Comparison of ENCODE assay signal across 9 cellular contexts in genomic region chr13:31896427-31896826, GRCh38.
A peak's percentile ranks its signal among the peaks of the same experiment; 100 is the strongest.
DNase-seq lines count a peak whose midpoint lies in the region; ATAC-seq and TF ChIP-seq lines count a peak whose summit lies in the region.
"Had no signal": no experiment of that assay in that cellular context is flagged by ENCODE, and none has a peak within 500 bp of the region (broad histone marks: within the 10 kb centered on the region; RNA-seq: fewer than 3 reads in every experiment).

No MANE protein-coding gene starts in this region.

- no peak overlapping the region for H3K4me3 ChIP-seq in stomach
- H3K4me3 ChIP-seq: cardiac muscle cell had no signal

- peaks cover 10% of the 10 kb centered on the region for H3K36me3 Mint-ChIP-seq in glutamatergic neuron (ENCODE audit: unreplicated experiment)

- ATAC-seq in GM19397 (IDR thresholded peaks at IDR 0.05; ENCODE audit: unreplicated experiment): no peak

- no peak overlapping the region for H3K27ac Mint-ChIP-seq in glutamatergic neuron (ENCODE audit: unreplicated experiment)

- WGBS in stomach, 5 donors: 13 to 43% (median 25%) methylated on average over 2 of the region's 2 CpGs

- no peak for TF ChIP-seq EP300 in stomach (IDR thresholded peaks at IDR 0.05)

- no peak for TF ChIP-seq CTCF in GM20000 (IDR thresholded peaks at IDR 0.05; ENCODE audit: extremely low read depth, missing control alignments)
- no peak for TF ChIP-seq CTCF in glutamatergic neuron (IDR thresholded peaks at IDR 0.05; ENCODE audit: partially characterized antibody, unreplicated experiment)
- no peak for TF ChIP-seq CTCF in stomach (IDR thresholded peaks at IDR 0.05)

- H3K27ac ChIP-seq in stomach: peak overlapping the region in 1 of 5 donors; percentile 25
- H3K27ac ChIP-seq: cardiac muscle cell had no signal

- H3K4me1 Mint-ChIP-seq in glutamatergic neuron (ENCODE audit: low read depth, unreplicated experiment): peaks cover 21% of the 10 kb centered on the region

- H3K9me3 ChIP-seq in stomach: no peaks in the 10 kb centered on the region

- no peaks in the 10 kb centered on the region for H3K36me3 ChIP-seq in stomach
- H3K36me3 ChIP-seq: cardiac muscle cell had no signal

- peaks cover 2% of the 10 kb centered on the region for H3K27me3 Mint-ChIP-seq in glutamatergic neuron (ENCODE audit: unreplicated experiment)

- H3K27me3 ChIP-seq in stomach: no peaks in the 10 kb centered on the region
- H3K27me3 ChIP-seq: cardiac muscle cell had no signal

- H3K4me1 ChIP-seq in stomach: peaks cover 0 to 33% (median 14%) of the 10 kb centered on the region in 4 donors

- intact Hi-C loops in stomach (cut with DNase I; ENCODE audit: low total_unique reads): no loop called here

- peak overlapping the region; percentile 28 for H3K4me3 Mint-ChIP-seq in glutamatergic neuron (ENCODE audit: unreplicated experiment)

- peaks cover 7% of the 10 kb centered on the region for H3K9me3 Mint-ChIP-seq in glutamatergic neuron (ENCODE audit: unreplicated experiment)

- no peak for TF ChIP-seq POLR2A in stomach (IDR thresholded peaks at IDR 0.05)

- DNase-seq in AG20443 (ENCODE audit: low spot score): peak; percentile 84
- DNase-seq in GM20000 (ENCODE audit: low spot score): peak; percentile 45
- peak; percentile 58 for DNase-seq in MV-4-11 (lab: John Stamatoyannopoulos, UW)
- peak; percentile 24 for DNase-seq in glutamatergic neuron
- DNase-seq in activated CD8-positive, alpha-beta memory T cell treated with anti-CD3 and anti-CD28 coated beads for 24 hours: no peak
- DNase-seq in activated gamma-delta T cell treated with Interleukin-2 at 50 U/mL for 16 hours: no peak
- DNase-seq in stomach: no peak

Comparison
In these comparisons a context has a peak if more than half of its experiments do, and no peak if none do; other contexts are left out.
1. DNase-seq: peak in AG20443 (single experiment), GM20000 (single experiment), MV-4-11 (single experiment) and glutamatergic neuron (single experiment); none in activated CD8-positive, alpha-beta memory T cell treated with anti-CD3 and anti-CD28 coated beads for 24 hours (single experiment), activated gamma-delta T cell treated with Interleukin-2 at 50 U/mL for 16 hours (single experiment) and stomach (single experiment).